ENCODE assay signal across 8 cellular contexts in genomic region chr11:35182317-35182939, GRCh38. TPM values are rescaled to one million over a fixed set of nuclear protein-coding genes. Genes with fewer than 3 reads are reported as not detected.
DNase-seq lines count a peak whose midpoint lies in the region; ATAC-seq, FAIRE-seq and TF ChIP-seq lines count a peak whose summit lies in the region.

No MANE protein-coding gene starts in this region.

- H3K27ac ChIP-seq in dorsolateral prefrontal cortex, result no peak overlapping the region

- TF ChIP-seq CTCF in dorsolateral prefrontal cortex (IDR thresholded peaks at IDR 0.05 in 54 of 56, conservative IDR thresholded peaks at IDR 0.05 in 2 of 56; ENCODE audit: low read depth in 1 of 56, partially characterized antibody in 56 of 56), result no peak

- intact Hi-C loops in dorsolateral prefrontal cortex (cut with DNase I), result no loop called here

- H3K4me3 ChIP-seq in dorsolateral prefrontal cortex, result no peak overlapping the region

- ATAC-seq in GM21423 (IDR thresholded peaks at IDR 0.05; ENCODE audit: unreplicated experiment) (peak; percentile 75), HG03354 (IDR thresholded peaks at IDR 0.05; ENCODE audit: poor library complexity, severe bottlenecking, unreplicated experiment) (peak; percentile 84)

- DNase-seq in GM18507 (ENCODE audit: extremely low spot score, insufficient read length, low read depth) (no peak), germinal center (ENCODE audit: low spot score) (peak; percentile 19), dorsolateral prefrontal cortex (no peak), RPMI8226 (no peak), NCI-H1417 (lab: John Stamatoyannopoulos, UW) (no peak), UCSD-AML1 (lab: John Stamatoyannopoulos, UW; ENCODE audit: unreplicated experiment) (no peak)

- peak; percentile 73 for FAIRE-seq in GM18507 (lab: Jason Lieb, UNC)

- H3K27me3 ChIP-seq in dorsolateral prefrontal cortex, result peaks cover 0 to 4% (median 0%) of the 10 kb centered on the region in 45 donors

RNA-seq across cellular contexts. Expression of gene CD44, which starts 43.5 kb away (rescaled TPM):
- total RNA-seq in dorsolateral prefrontal cortex, result 100 to 1,000 TPM in 29 of 120 experiments, 10 to 100 TPM in 87, 1 to 10 TPM in 4; 6.5 to 291 (median 54.5) TPM
